In genomic region chr1:84398175-84398574, GRCh38 we compare ENCODE assay signal across 2 cellular contexts.
TF ChIP-seq lines count a peak whose summit lies in the region.

Gene DNASE2B, plus strand, starts transcription at chr1:84398484. Its CDS starts 81 bp downstream, at chr1:84398565.

TF ChIP-seq in IMR-90, 13 proteins besides CTCF, POLR2A, EP300 and RAD21:
- TF ChIP-seq RCOR1 (IDR thresholded peaks at IDR 0.05; ENCODE audit: insufficient replicate concordance, low read length) = no peak
- TF ChIP-seq MAFK (IDR thresholded peaks at IDR 0.05; ENCODE audit: low read depth, low read length) = 0 out of 2 replicates have a peak, but pooled peaks have one; percentile 36

TF ChIP-seq in neural cell, 6 proteins besides CTCF, POLR2A, EP300 and RAD21:
- TF ChIP-seq MXI1 (conservative IDR thresholded peaks at IDR 0.05; ENCODE audit: poor library complexity, severe bottlenecking) = peak; percentile 7
- peak; percentile 85 for TF ChIP-seq POLR2AphosphoS5 (IDR thresholded peaks at IDR 0.05)
- peak; percentile 71 for TF ChIP-seq REST (IDR thresholded peaks at IDR 0.05; ENCODE audit: borderline replicate concordance)
- no peak for TF ChIP-seq SMC3 (conservative IDR thresholded peaks at IDR 0.05; ENCODE audit: poor library complexity)
- TF ChIP-seq TAF1 (IDR thresholded peaks at IDR 0.05; ENCODE audit: low read depth) = no peak
- TF ChIP-seq EZH2 (IDR thresholded peaks at IDR 0.05; ENCODE audit: borderline replicate concordance, insufficient read depth, low read length, poor library complexity, severe bottlenecking) = no peak
